1 cellular context compared by ENCODE assay signal in genomic region chr6:52284131-52284459, GRCh38.
TF ChIP-seq lines count a peak whose summit lies in the region.

No MANE protein-coding gene starts in this region.

TF ChIP-seq in HEK293, 187 proteins besides CTCF, POLR2A, EP300 and RAD21 (continued from another document):
- TF ChIP-seq ZNF223 (tag by site-specific recombination; IDR thresholded peaks at IDR 0.05) = no peak
- no peak for TF ChIP-seq TSHZ1 (tag by site-specific recombination; IDR thresholded peaks at IDR 0.05; ENCODE audit: borderline replicate concordance)
- TF ChIP-seq ZNF843 (tag by site-specific recombination; IDR thresholded peaks at IDR 0.05) = no peak
- TF ChIP-seq YY2 (tag by site-specific recombination; IDR thresholded peaks at IDR 0.05) = no peak
TF ChIP-seq in HEK293: peak in this region for 3.
